2 cellular contexts compared by ENCODE assay signal in genomic region chr1:212621830-212622315, GRCh38.
TF ChIP-seq lines count a peak whose summit lies in the region.

No MANE protein-coding gene starts in this region.

TF ChIP-seq in HEK293, 187 proteins besides CTCF, POLR2A, EP300 and RAD21:
- TF ChIP-seq, protein P1, sequence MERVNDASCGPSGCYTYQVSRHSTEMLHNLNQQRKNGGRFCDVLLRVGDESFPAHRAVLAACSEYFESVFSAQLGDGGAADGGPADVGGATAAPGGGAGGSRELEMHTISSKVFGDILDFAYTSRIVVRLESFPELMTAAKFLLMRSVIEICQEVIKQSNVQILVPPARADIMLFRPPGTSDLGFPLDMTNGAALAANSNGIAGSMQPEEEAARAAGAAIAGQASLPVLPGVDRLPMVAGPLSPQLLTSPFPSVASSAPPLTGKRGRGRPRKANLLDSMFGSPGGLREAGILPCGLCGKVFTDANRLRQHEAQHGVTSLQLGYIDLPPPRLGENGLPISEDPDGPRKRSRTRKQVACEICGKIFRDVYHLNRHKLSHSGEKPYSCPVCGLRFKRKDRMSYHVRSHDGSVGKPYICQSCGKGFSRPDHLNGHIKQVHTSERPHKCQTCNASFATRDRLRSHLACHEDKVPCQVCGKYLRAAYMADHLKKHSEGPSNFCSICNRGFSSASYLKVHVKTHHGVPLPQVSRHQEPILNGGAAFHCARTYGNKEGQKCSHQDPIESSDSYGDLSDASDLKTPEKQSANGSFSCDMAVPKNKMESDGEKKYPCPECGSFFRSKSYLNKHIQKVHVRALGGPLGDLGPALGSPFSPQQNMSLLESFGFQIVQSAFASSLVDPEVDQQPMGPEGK (tag by site-specific recombination; IDR thresholded peaks at IDR 0.05), result 0 out of 2 replicates have a peak, but pooled peaks have one; percentile 13
- TF ChIP-seq SP3 (tag by site-specific recombination; IDR thresholded peaks at IDR 0.05) (no peak), ZNF433 (tag by site-specific recombination; IDR thresholded peaks at IDR 0.05; ENCODE audit: low read depth) (no peak), SCRT2 (tag by site-specific recombination; IDR thresholded peaks at IDR 0.05) (peak; percentile 41; the same call in 1 of the 2 replicates)
- TF ChIP-seq, protein P2, sequence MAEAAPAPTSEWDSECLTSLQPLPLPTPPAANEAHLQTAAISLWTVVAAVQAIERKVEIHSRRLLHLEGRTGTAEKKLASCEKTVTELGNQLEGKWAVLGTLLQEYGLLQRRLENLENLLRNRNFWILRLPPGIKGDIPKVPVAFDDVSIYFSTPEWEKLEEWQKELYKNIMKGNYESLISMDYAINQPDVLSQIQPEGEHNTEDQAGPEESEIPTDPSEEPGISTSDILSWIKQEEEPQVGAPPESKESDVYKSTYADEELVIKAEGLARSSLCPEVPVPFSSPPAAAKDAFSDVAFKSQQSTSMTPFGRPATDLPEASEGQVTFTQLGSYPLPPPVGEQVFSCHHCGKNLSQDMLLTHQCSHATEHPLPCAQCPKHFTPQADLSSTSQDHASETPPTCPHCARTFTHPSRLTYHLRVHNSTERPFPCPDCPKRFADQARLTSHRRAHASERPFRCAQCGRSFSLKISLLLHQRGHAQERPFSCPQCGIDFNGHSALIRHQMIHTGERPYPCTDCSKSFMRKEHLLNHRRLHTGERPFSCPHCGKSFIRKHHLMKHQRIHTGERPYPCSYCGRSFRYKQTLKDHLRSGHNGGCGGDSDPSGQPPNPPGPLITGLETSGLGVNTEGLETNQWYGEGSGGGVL (tag by site-specific recombination; IDR thresholded peaks at IDR 0.05), result 0 out of 2 replicates have a peak, but pooled peaks have one; percentile 40

TF ChIP-seq in K562, 482 proteins besides CTCF, POLR2A, EP300 and RAD21:
- no peak for TF ChIP-seq MEF2A (IDR thresholded peaks at IDR 0.05; ENCODE audit: control insufficient read depth, low read depth, low read length)
- peak; percentile 70; the same call in 1 of the 2 replicates for TF ChIP-seq MAFG (tag; conservative IDR thresholded peaks at IDR 0.05)
- TF ChIP-seq, protein P3, sequence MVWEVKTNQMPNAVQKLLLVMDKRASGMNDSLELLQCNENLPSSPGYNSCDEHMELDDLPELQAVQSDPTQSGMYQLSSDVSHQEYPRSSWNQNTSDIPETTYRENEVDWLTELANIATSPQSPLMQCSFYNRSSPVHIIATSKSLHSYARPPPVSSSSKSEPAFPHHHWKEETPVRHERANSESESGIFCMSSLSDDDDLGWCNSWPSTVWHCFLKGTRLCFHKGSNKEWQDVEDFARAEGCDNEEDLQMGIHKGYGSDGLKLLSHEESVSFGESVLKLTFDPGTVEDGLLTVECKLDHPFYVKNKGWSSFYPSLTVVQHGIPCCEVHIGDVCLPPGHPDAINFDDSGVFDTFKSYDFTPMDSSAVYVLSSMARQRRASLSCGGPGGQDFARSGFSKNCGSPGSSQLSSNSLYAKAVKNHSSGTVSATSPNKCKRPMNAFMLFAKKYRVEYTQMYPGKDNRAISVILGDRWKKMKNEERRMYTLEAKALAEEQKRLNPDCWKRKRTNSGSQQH (CRISPR knock-in tag; IDR thresholded peaks at IDR 0.05), result no peak
- TF ChIP-seq C11orf30 (IDR thresholded peaks at IDR 0.05; ENCODE audit: low read depth), result peak; percentile 76
- TF ChIP-seq MAFF (IDR thresholded peaks at IDR 0.05; ENCODE audit: low read length), result 0 out of 2 replicates have a peak, but pooled peaks have one; percentile 15
- peak; percentile 78 for TF ChIP-seq ZNF316 (IDR thresholded peaks at IDR 0.05)
- TF ChIP-seq ZNF143 (CRISPR knock-in tag; IDR thresholded peaks at IDR 0.05), result no peak
- TF ChIP-seq, protein P4, sequence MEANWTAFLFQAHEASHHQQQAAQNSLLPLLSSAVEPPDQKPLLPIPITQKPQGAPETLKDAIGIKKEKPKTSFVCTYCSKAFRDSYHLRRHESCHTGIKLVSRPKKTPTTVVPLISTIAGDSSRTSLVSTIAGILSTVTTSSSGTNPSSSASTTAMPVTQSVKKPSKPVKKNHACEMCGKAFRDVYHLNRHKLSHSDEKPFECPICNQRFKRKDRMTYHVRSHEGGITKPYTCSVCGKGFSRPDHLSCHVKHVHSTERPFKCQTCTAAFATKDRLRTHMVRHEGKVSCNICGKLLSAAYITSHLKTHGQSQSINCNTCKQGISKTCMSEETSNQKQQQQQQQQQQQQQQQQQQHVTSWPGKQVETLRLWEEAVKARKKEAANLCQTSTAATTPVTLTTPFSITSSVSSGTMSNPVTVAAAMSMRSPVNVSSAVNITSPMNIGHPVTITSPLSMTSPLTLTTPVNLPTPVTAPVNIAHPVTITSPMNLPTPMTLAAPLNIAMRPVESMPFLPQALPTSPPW (CRISPR knock-in tag; IDR thresholded peaks at IDR 0.05), result 0 out of 2 replicates have a peak, but pooled peaks have one; percentile 12
